8 cellular contexts compared by ENCODE assay signal in genomic region chr6:135675862-135676261, GRCh38.
DNase-seq lines count a peak whose midpoint lies in the region; ATAC-seq, FAIRE-seq and TF ChIP-seq lines count a peak whose summit lies in the region.

No MANE protein-coding gene starts in this region.

- intact Hi-C loops in posterior vena cava (cut with DNase I), result no loop called here

- H3K27ac Mint-ChIP-seq in activated CD4-positive, alpha-beta T cell treated with anti-CD3 and anti-CD28 coated beads, Interleukin-2, amount 10 ng/mL, durations not matched to agents 7 days and 5 days, result peak overlapping the region; percentile 26

- peak; percentile 81 for FAIRE-seq in GM12892 (lab: Jason Lieb, UNC)

- CTCF ChIA-PET in activated CD4-positive, alpha-beta T cell treated with anti-CD3 and anti-CD28 coated beads, Interleukin-2, amount 10 ng/mL, durations not matched to agents 7 days and 5 days (lab: Charles Lee), result interaction anchor here (1.0 to 3.5 kb wide), 2 partner anchors 234 to 551 kb away, joined by 3 to 10 read pairs; no protein-coding TSS in a partner anchor

- peaks cover 2% of the 10 kb centered on the region for H3K9me3 Mint-ChIP-seq in activated CD4-positive, alpha-beta T cell treated with anti-CD3 and anti-CD28 coated beads, Interleukin-2, amount 10 ng/mL, durations not matched to agents 7 days and 5 days

- DNase-seq in AML-193 (lab: John Stamatoyannopoulos, UW) (peak; percentile 25 to 57), GM12892 (ENCODE audit: insufficient read length) (no peak), NCI-H2107 treated with DMSO at 0.1 percent for 48 hours (lab: John Stamatoyannopoulos, UW; ENCODE audit: unreplicated experiment) (peak; percentile 30), iPS-NIHi7 (ENCODE audit: extremely low spot score) (peak; percentile 56), posterior vena cava (ENCODE audit: low spot score) (no peak), UCSD-AML1 (lab: John Stamatoyannopoulos, UW; ENCODE audit: unreplicated experiment) (no peak)
- peak; percentile 58 for DNase-seq in activated CD4-positive, alpha-beta T cell treated with anti-CD3 and anti-CD28 coated beads, Interleukin-2, amount 10 ng/mL, durations not matched to agents 7 days and 5 days

- H3K27me3 Mint-ChIP-seq in activated CD4-positive, alpha-beta T cell treated with anti-CD3 and anti-CD28 coated beads, Interleukin-2, amount 10 ng/mL, durations not matched to agents 7 days and 5 days, result no peaks in the 10 kb centered on the region

- no peak for ATAC-seq in GM21381 (IDR thresholded peaks at IDR 0.05; ENCODE audit: unreplicated experiment)

- POLR2A ChIA-PET in activated CD4-positive, alpha-beta T cell treated with anti-CD3 and anti-CD28 coated beads, Interleukin-2, amount 10 ng/mL, durations not matched to agents 7 days and 5 days (lab: Charles Lee), result no interaction called here

- H3K36me3 Mint-ChIP-seq in activated CD4-positive, alpha-beta T cell treated with anti-CD3 and anti-CD28 coated beads, Interleukin-2, amount 10 ng/mL, durations not matched to agents 7 days and 5 days (ENCODE audit: low read depth), result peaks cover 2% of the 10 kb centered on the region

- TF ChIP-seq POLR2A in GM12892 (IDR thresholded peaks at IDR 0.05; ENCODE audit: low read depth, low read length), result no peak

- peaks cover 20% of the 10 kb centered on the region for H3K4me1 Mint-ChIP-seq in activated CD4-positive, alpha-beta T cell treated with anti-CD3 and anti-CD28 coated beads, Interleukin-2, amount 10 ng/mL, durations not matched to agents 7 days and 5 days

- H3K4me3 Mint-ChIP-seq in activated CD4-positive, alpha-beta T cell treated with anti-CD3 and anti-CD28 coated beads, Interleukin-2, amount 10 ng/mL, durations not matched to agents 7 days and 5 days, result no peak overlapping the region

Comparison
In these comparisons a context has a peak if more than half of its experiments do, and no peak if none do; other contexts are left out.
1. DNase-seq: peak in AML-193 (2 of 2), NCI-H2107 treated with DMSO at 0.1 percent for 48 hours (single experiment), activated CD4-positive, alpha-beta T cell treated with anti-CD3 and anti-CD28 coated beads, Interleukin-2, amount 10 ng/mL, durations not matched to agents 7 days and 5 days (single experiment) and iPS-NIHi7 (single experiment); none in GM12892 (single experiment), posterior vena cava (single experiment) and UCSD-AML1 (single experiment).